In the genomic region with DNA sequence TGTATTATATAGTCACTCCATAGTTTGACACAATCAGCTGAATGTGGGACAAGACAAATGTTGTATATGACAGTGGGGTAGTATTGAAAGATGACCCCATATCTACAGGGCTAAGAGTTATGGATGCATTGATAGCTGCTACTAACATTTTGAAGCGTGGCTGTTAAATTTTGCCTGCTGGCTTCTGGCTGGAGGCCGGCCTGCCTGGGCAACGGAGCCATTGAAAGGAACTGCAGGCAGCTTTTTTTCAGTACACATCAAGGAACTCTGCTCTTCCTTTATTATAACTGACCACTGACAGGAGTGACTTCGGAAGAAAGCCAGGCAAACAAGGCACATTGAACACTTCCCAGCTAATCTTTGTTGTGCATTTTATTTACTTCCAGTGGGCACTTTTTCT, we compare ENCODE assay signal across 8 cellular contexts.
"Had no signal": no experiment of that assay in that cellular context is flagged by ENCODE, and none has a peak within 500 bp of the region (broad histone marks: within the 10 kb centered on the region; RNA-seq: fewer than 3 reads in every experiment).

No MANE protein-coding gene starts in this region.

- DNase-seq: GM23248, GOT3, H7, HFFc6 had no signal

- H3K4me1 Mint-ChIP-seq: IgD-negative memory B cell had no signal

- H3K9me3 ChIP-seq: HAP-1 had no signal

- H3K27ac Mint-ChIP-seq: HFFc6, IgD-negative memory B cell had no signal

- H3K4me3 Mint-ChIP-seq: HFFc6, IgD-negative memory B cell had no signal

- H3K4me3 ChIP-seq: GM23248, HAP-1 had no signal

- ATAC-seq: HCT116, HepG2 had no signal

- H3K36me3 ChIP-seq: HAP-1 had no signal

- H3K9me3 Mint-ChIP-seq: HFFc6, IgD-negative memory B cell had no signal

- H3K36me3 Mint-ChIP-seq: IgD-negative memory B cell had no signal
